Comparison of ENCODE assay signal across 1 cellular context in the genomic region with DNA sequence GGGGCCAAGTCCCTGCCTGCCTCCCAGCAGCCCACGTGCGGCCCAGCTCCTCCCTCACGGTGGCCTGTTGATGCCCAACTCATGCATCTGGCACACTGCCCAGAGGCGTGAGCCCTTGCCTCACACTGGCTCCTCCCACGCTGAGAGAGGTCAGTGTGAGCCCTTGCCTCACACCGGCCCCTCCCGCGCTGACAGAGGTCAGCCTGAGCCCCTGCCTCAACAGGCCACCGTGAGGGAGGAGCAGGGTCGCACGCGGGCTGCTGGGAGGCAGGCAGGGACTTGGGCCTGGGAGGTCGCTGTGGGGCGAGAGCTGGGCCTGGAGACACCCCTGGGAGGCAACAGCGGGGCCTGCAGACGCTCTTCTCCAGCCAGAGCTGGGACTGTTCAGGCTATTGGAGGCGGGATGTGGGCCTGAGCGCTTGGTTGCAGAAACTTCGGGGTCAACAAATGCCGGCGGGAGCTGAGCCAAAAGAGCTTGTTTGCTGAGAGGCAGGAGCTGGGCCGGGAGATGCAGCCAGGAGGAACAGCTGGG.
TF ChIP-seq lines count a peak whose summit lies in the region.
"Not testable (repeated sequence)": the region's sequence is repeated elsewhere in the genome, so short reads cannot be mapped to it uniquely, and the experiment has no call there.

No MANE protein-coding gene starts in this region.

TF ChIP-seq in K562, 482 proteins besides CTCF, POLR2A, EP300 and RAD21 (continued from another document):
- TF ChIP-seq, protein P1, sequence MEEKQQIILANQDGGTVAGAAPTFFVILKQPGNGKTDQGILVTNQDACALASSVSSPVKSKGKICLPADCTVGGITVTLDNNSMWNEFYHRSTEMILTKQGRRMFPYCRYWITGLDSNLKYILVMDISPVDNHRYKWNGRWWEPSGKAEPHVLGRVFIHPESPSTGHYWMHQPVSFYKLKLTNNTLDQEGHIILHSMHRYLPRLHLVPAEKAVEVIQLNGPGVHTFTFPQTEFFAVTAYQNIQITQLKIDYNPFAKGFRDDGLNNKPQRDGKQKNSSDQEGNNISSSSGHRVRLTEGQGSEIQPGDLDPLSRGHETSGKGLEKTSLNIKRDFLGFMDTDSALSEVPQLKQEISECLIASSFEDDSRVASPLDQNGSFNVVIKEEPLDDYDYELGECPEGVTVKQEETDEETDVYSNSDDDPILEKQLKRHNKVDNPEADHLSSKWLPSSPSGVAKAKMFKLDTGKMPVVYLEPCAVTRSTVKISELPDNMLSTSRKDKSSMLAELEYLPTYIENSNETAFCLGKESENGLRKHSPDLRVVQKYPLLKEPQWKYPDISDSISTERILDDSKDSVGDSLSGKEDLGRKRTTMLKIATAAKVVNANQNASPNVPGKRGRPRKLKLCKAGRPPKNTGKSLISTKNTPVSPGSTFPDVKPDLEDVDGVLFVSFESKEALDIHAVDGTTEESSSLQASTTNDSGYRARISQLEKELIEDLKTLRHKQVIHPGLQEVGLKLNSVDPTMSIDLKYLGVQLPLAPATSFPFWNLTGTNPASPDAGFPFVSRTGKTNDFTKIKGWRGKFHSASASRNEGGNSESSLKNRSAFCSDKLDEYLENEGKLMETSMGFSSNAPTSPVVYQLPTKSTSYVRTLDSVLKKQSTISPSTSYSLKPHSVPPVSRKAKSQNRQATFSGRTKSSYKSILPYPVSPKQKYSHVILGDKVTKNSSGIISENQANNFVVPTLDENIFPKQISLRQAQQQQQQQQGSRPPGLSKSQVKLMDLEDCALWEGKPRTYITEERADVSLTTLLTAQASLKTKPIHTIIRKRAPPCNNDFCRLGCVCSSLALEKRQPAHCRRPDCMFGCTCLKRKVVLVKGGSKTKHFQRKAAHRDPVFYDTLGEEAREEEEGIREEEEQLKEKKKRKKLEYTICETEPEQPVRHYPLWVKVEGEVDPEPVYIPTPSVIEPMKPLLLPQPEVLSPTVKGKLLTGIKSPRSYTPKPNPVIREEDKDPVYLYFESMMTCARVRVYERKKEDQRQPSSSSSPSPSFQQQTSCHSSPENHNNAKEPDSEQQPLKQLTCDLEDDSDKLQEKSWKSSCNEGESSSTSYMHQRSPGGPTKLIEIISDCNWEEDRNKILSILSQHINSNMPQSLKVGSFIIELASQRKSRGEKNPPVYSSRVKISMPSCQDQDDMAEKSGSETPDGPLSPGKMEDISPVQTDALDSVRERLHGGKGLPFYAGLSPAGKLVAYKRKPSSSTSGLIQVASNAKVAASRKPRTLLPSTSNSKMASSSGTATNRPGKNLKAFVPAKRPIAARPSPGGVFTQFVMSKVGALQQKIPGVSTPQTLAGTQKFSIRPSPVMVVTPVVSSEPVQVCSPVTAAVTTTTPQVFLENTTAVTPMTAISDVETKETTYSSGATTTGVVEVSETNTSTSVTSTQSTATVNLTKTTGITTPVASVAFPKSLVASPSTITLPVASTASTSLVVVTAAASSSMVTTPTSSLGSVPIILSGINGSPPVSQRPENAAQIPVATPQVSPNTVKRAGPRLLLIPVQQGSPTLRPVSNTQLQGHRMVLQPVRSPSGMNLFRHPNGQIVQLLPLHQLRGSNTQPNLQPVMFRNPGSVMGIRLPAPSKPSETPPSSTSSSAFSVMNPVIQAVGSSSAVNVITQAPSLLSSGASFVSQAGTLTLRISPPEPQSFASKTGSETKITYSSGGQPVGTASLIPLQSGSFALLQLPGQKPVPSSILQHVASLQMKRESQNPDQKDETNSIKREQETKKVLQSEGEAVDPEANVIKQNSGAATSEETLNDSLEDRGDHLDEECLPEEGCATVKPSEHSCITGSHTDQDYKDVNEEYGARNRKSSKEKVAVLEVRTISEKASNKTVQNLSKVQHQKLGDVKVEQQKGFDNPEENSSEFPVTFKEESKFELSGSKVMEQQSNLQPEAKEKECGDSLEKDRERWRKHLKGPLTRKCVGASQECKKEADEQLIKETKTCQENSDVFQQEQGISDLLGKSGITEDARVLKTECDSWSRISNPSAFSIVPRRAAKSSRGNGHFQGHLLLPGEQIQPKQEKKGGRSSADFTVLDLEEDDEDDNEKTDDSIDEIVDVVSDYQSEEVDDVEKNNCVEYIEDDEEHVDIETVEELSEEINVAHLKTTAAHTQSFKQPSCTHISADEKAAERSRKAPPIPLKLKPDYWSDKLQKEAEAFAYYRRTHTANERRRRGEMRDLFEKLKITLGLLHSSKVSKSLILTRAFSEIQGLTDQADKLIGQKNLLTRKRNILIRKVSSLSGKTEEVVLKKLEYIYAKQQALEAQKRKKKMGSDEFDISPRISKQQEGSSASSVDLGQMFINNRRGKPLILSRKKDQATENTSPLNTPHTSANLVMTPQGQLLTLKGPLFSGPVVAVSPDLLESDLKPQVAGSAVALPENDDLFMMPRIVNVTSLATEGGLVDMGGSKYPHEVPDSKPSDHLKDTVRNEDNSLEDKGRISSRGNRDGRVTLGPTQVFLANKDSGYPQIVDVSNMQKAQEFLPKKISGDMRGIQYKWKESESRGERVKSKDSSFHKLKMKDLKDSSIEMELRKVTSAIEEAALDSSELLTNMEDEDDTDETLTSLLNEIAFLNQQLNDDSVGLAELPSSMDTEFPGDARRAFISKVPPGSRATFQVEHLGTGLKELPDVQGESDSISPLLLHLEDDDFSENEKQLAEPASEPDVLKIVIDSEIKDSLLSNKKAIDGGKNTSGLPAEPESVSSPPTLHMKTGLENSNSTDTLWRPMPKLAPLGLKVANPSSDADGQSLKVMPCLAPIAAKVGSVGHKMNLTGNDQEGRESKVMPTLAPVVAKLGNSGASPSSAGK (IDR thresholded peaks at IDR 0.05): 0 out of 2 replicates have a peak, but pooled peaks have one; percentile 28
- TF ChIP-seq, protein P2, sequence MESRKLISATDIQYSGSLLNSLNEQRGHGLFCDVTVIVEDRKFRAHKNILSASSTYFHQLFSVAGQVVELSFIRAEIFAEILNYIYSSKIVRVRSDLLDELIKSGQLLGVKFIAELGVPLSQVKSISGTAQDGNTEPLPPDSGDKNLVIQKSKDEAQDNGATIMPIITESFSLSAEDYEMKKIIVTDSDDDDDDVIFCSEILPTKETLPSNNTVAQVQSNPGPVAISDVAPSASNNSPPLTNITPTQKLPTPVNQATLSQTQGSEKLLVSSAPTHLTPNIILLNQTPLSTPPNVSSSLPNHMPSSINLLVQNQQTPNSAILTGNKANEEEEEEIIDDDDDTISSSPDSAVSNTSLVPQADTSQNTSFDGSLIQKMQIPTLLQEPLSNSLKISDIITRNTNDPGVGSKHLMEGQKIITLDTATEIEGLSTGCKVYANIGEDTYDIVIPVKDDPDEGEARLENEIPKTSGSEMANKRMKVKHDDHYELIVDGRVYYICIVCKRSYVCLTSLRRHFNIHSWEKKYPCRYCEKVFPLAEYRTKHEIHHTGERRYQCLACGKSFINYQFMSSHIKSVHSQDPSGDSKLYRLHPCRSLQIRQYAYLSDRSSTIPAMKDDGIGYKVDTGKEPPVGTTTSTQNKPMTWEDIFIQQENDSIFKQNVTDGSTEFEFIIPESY (CRISPR knock-in tag; IDR thresholded peaks at IDR 0.05): 0 out of 2 replicates have a peak, but pooled peaks have one; percentile 70
- TF ChIP-seq NR2C1 (IDR thresholded peaks at IDR 0.05) (peak; percentile 51), BHLHE40 (IDR thresholded peaks at IDR 0.05; ENCODE audit: low read length) (peak; percentile 40; the same call in 1 of the 2 replicates)
- not testable (repeated sequence) for TF ChIP-seq NR2C1 (tag; IDR thresholded peaks at IDR 0.05)
- TF ChIP-seq, protein P3, sequence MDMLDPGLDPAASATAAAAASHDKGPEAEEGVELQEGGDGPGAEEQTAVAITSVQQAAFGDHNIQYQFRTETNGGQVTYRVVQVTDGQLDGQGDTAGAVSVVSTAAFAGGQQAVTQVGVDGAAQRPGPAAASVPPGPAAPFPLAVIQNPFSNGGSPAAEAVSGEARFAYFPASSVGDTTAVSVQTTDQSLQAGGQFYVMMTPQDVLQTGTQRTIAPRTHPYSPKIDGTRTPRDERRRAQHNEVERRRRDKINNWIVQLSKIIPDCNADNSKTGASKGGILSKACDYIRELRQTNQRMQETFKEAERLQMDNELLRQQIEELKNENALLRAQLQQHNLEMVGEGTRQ (CRISPR knock-in tag; IDR thresholded peaks at IDR 0.05): 0 out of 2 replicates have a peak, but pooled peaks have one; percentile 13
- TF ChIP-seq, protein P4, sequence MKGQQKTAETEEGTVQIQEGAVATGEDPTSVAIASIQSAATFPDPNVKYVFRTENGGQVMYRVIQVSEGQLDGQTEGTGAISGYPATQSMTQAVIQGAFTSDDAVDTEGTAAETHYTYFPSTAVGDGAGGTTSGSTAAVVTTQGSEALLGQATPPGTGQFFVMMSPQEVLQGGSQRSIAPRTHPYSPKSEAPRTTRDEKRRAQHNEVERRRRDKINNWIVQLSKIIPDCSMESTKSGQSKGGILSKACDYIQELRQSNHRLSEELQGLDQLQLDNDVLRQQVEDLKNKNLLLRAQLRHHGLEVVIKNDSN (CRISPR knock-in tag; IDR thresholded peaks at IDR 0.05): peak; percentile 37
